Comparison of ENCODE assay signal across 12 cellular contexts in the genomic region with DNA sequence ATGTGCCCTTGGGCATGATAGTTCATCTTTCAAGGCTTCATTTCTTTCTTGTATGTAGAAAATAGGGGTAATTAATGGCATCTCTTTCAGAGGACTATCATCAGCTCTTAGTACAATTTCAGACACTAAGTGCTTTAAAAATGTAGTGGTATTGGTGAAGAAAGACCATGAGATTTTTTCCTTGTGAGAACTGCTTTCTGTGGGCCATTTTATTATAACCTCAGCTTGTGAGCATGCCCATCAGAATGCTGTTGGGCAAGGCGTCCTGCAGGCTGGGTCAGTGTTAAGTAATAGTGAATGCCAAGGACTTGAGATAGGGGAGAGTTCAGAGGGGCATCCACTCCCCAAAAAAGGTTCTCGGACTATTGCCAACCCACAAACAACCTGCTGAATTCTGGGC.
A peak's percentile ranks its signal among the peaks of the same experiment; 100 is the strongest.
DNase-seq lines count a peak whose midpoint lies in the region; ATAC-seq, FAIRE-seq and TF ChIP-seq lines count a peak whose summit lies in the region.
"Had no signal": no experiment of that assay in that cellular context is flagged by ENCODE, and none has a peak within 500 bp of the region (broad histone marks: within the 10 kb centered on the region; RNA-seq: fewer than 3 reads in every experiment).

No MANE protein-coding gene starts in this region.

- TF ChIP-seq CTCF in astrocyte of the spinal cord (IDR thresholded peaks at IDR 0.05; ENCODE audit: low read depth, low read length): no peak

- DNase-seq in GM04503 (ENCODE audit: low read depth) (peak; percentile 81), astrocyte of the spinal cord (ENCODE audit: low read depth, low spot score) (peak; percentile 60), kidney tubule cell (ENCODE audit: low spot score) (peak; percentile 56), stromal cell of bone marrow (ENCODE audit: low read depth) (peak; percentile 24), small intestine (no peak), cerebellum (ENCODE audit: low spot score) (no peak)
- DNase-seq in activated CD8-positive, alpha-beta memory T cell treated with anti-CD3 and anti-CD28 coated beads for 24 hours: no peak
- DNase-seq: activated CD4-positive, alpha-beta memory T cell treated with anti-CD3 and anti-CD28 coated beads, Interleukin-2, amount 10 ng/mL, durations not matched to agents 7 days and 5 days; CD4-positive, alpha-beta memory T cell; NCI-H2171 treated with DMSO at 0.1 percent for 48 hours had no signal

- FAIRE-seq in small intestine (lab: Jason Lieb, UNC): no peak

- H3K36me3 ChIP-seq in small intestine (ENCODE audit: control insufficient read depth in 2 of 2, insufficient read depth in 2 of 2, low read length in 2 of 2): peaks cover 2 to 5% of the 10 kb centered on the region in 2 donors

- peaks cover 0 to 3% of the 10 kb centered on the region in 2 donors for H3K4me1 ChIP-seq in small intestine (ENCODE audit: control insufficient read depth in 2 of 2, insufficient read depth in 1 of 2, low read depth in 1 of 2, low read length in 1 of 2)

- no peaks in the 10 kb centered on the region for H3K27me3 ChIP-seq in small intestine (ENCODE audit: control insufficient read depth in 2 of 2, insufficient read depth in 2 of 2, low read length in 2 of 2)

- H3K27ac ChIP-seq in small intestine (ENCODE audit: low read depth in 1 of 2, low read length in 1 of 2): no peak overlapping the region

- in situ Hi-C loops in astrocyte of the spinal cord (cut with HindIII; ENCODE audit: low sequenced_read_pairs): no loop called here

- H3K9me3 ChIP-seq in small intestine (ENCODE audit: control insufficient read depth, low read depth): no peaks in the 10 kb centered on the region

- no peak overlapping the region for H3K4me3 ChIP-seq in astrocyte of the spinal cord (ENCODE audit: low read depth, low read length)
- H3K4me3 ChIP-seq in small intestine (ENCODE audit: low read depth in 1 of 2, low read length in 2 of 2): no peak overlapping the region

- ATAC-seq in HG03159 (IDR thresholded peaks at IDR 0.05; ENCODE audit: unreplicated experiment): no peak
- ATAC-seq: activated naive CD4-positive, alpha-beta T cell treated with anti-CD3 and anti-CD28 coated beads, Interleukin-2, amount 50 U/mL, for 72 hours had no signal

- 90 to 100% (median 98%) methylated on average over 2 of the region's 2 CpGs for WGBS in small intestine, 3 donors

Comparison
In these comparisons a context has a peak if more than half of its experiments do, and no peak if none do; other contexts are left out.
1. DNase-seq: peak in GM04503 (single experiment), astrocyte of the spinal cord (single experiment), kidney tubule cell (single experiment) and stromal cell of bone marrow (single experiment); none in small intestine (single experiment), activated CD8-positive, alpha-beta memory T cell treated with anti-CD3 and anti-CD28 coated beads for 24 hours (single experiment) and cerebellum (single experiment).